21 cellular contexts compared by ENCODE assay signal in the genomic region with DNA sequence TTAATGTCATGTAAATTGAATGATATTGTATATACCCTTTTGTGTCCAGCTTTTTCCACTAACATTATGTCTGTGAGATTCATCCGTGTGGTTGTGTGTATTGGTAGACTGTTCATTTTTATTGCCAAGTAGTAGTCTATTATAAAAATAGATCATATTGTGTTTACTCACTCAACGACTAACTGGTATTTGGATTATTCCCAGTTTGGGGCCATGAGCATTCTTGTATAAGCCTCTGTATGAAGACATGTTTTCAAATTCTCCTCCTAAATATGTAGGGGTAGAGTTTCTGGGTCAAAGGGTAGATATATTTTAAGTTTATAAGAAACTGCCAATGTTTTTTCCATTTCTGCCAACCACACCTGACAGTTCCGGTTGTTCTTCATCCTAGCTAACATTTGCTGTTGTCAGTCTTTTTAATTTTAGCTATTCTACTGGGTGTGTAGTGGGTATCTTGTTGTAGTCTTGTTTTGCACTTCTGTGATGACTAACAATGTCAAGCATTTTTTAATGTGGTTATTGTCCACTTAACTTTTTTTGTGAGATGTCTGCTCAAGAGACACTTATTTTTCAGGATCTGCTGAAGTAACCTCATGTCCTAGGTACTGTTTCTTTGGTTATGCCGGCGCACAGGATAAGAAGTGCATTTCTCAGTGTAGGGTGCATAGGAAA.
DNase-seq lines count a peak whose midpoint lies in the region; ATAC-seq, FAIRE-seq and TF ChIP-seq lines count a peak whose summit lies in the region.
"Had no signal": no experiment of that assay in that cellular context is flagged by ENCODE, and none has a peak within 500 bp of the region (broad histone marks: within the 10 kb centered on the region; RNA-seq: fewer than 3 reads in every experiment).

No MANE protein-coding gene starts in this region.

- peak overlapping the region; percentile 19 for H3K4me2 ChIP-seq in A549

- no peak for TF ChIP-seq POLR2A in A549 (IDR thresholded peaks at IDR 0.05; ENCODE audit: low read length)

- no peaks in the 10 kb centered on the region for H3K27me3 ChIP-seq in bronchial epithelial cell (ENCODE audit: control insufficient read depth, insufficient read depth, low read length)
- H3K27me3 ChIP-seq: right lobe of liver, upper lobe of left lung had no signal

- TF ChIP-seq RAD21 in A549 (conservative IDR thresholded peaks at IDR 0.05 in 1 of 2, IDR thresholded peaks at IDR 0.05 in 1 of 2) = no peak

- 26% methylated on average over 5 of the region's 5 CpGs for WGBS in A549 (ENCODE audit: missing lambda C conversion rate)
- WGBS in mesodermal cell (ENCODE audit: insufficient coverage in 2 of 2), 2 experiments = 83 to 86% methylated on average over 1 to 2 of the region's 5 CpGs

- H3K36me3 ChIP-seq in bronchial epithelial cell (ENCODE audit: control insufficient read depth, insufficient read depth, low read length) = no peaks in the 10 kb centered on the region
- no peaks in the 10 kb centered on the region for H3K36me3 ChIP-seq in mesodermal cell (ENCODE audit: control insufficient read depth, insufficient read depth, low read length)
- H3K36me3 ChIP-seq: right lobe of liver, upper lobe of left lung had no signal

- intact Hi-C loops in activated CD4-positive, alpha-beta T cell treated with anti-CD3 and anti-CD28 coated beads, Interleukin-2, amount 10 ng/mL, durations not matched to agents 24 days and 14 days (cut with micrococcal nuclease) = no loop called here
- intact Hi-C loops in head of caudate nucleus (cut with DNase I) = no loop called here

- H3K4me3 Mint-ChIP-seq in activated CD4-positive, alpha-beta T cell treated with anti-CD3 and anti-CD28 coated beads, Interleukin-2, amount 10 ng/mL, durations not matched to agents 24 days and 14 days = no peak overlapping the region
- H3K4me3 Mint-ChIP-seq in activated T-cell treated with anti-CD3 and anti-CD28 coated beads, Interleukin-2, amount 50 U/mL, for 72 hours = no peak overlapping the region
- H3K4me3 Mint-ChIP-seq: brain, neural crest cell had no signal

- H3K27ac Mint-ChIP-seq in activated CD4-positive, alpha-beta T cell treated with anti-CD3 and anti-CD28 coated beads, Interleukin-2, amount 10 ng/mL, durations not matched to agents 24 days and 14 days = no peak overlapping the region
- no peak overlapping the region for H3K27ac Mint-ChIP-seq in activated T-cell treated with anti-CD3 and anti-CD28 coated beads, Interleukin-2, amount 50 U/mL, for 72 hours

- H3K9me3 ChIP-seq in A549 (no peaks in the 10 kb centered on the region), mesodermal cell (ENCODE audit: control insufficient read depth, low read length) (no peaks in the 10 kb centered on the region)
- H3K9me3 ChIP-seq: Caco-2, right lobe of liver, upper lobe of left lung had no signal

- H3K36me3 Mint-ChIP-seq in activated CD4-positive, alpha-beta T cell treated with anti-CD3 and anti-CD28 coated beads, Interleukin-2, amount 10 ng/mL, durations not matched to agents 24 days and 14 days (ENCODE audit: low read depth) = no peaks in the 10 kb centered on the region
- no peaks in the 10 kb centered on the region for H3K36me3 Mint-ChIP-seq in activated T-cell treated with anti-CD3 and anti-CD28 coated beads, Interleukin-2, amount 50 U/mL, for 72 hours (ENCODE audit: insufficient read depth in 2 of 2)
- H3K36me3 Mint-ChIP-seq: brain had no signal

- peaks cover 4% of the 10 kb centered on the region for H3K27me3 Mint-ChIP-seq in activated CD4-positive, alpha-beta T cell treated with anti-CD3 and anti-CD28 coated beads, Interleukin-2, amount 10 ng/mL, durations not matched to agents 24 days and 14 days
- peaks cover 7% of the 10 kb centered on the region for H3K27me3 Mint-ChIP-seq in activated T-cell treated with anti-CD3 and anti-CD28 coated beads, Interleukin-2, amount 50 U/mL, for 72 hours (ENCODE audit: low read depth)

- H3K4me1 Mint-ChIP-seq in activated CD4-positive, alpha-beta T cell treated with anti-CD3 and anti-CD28 coated beads, Interleukin-2, amount 10 ng/mL, durations not matched to agents 24 days and 14 days = peaks cover 8% of the 10 kb centered on the region
- H3K4me1 Mint-ChIP-seq in activated T-cell treated with anti-CD3 and anti-CD28 coated beads, Interleukin-2, amount 50 U/mL, for 72 hours (ENCODE audit: low read depth) = peaks cover 52% of the 10 kb centered on the region
- H3K4me1 Mint-ChIP-seq: neural crest cell had no signal

- H3K4me1 ChIP-seq in A549 (peaks cover 16% of the 10 kb centered on the region; the same call in 1 of the 3 replicates), mesodermal cell (ENCODE audit: control insufficient read depth, insufficient read depth, low read length, poor library complexity, severe bottlenecking) (peaks cover 11% of the 10 kb centered on the region)
- H3K4me1 ChIP-seq: Caco-2, right lobe of liver, upper lobe of left lung had no signal

- no peak for DNase-seq in A549 (ENCODE audit: low read depth in 1 of 2, low spot score in 1 of 2)
- peak; percentile 14 for DNase-seq in HPDE6-E6E7 (ENCODE audit: extremely low spot score)
- peak; percentile 67 for DNase-seq in bronchial epithelial cell (ENCODE audit: low read depth)
- no peak for DNase-seq in activated CD4-positive, alpha-beta T cell treated with anti-CD3 and anti-CD28 coated beads, Interleukin-2, amount 10 ng/mL, durations not matched to agents 24 days and 14 days
- DNase-seq in activated T-cell treated with anti-CD3 and anti-CD28 coated beads, Interleukin-2, amount 50 U/mL, for 72 hours = no peak
- no peak for DNase-seq in DMS114 treated with DMSO at 0.1 percent for 48 hours (lab: John Stamatoyannopoulos, UW; ENCODE audit: unreplicated experiment)
- no peak for DNase-seq in head of caudate nucleus
- DNase-seq: activated CD4-positive, alpha-beta T cell treated with anti-CD3 and anti-CD28 coated beads for 1 hour; activated naive CD4-positive, alpha-beta T cell; Caco-2; NCI-H146; NCI-H446; right lobe of liver; SIG-M5; stimulated activated CD4-positive, alpha-beta T cell treated with anti-CD3 and anti-CD28 coated beads, Interleukin-4, amount 100 ng/mL, for 1 hour; T-helper 9 cell; upper lobe of left lung had no signal

- H3K27ac ChIP-seq in A549 (peak overlapping the region in 1 of 2 experiments; percentile 61; a peak in 3 of 6 replicates), mesodermal cell (ENCODE audit: low read depth, low read length, severe bottlenecking) (peak overlapping the region; percentile 73)
- H3K27ac ChIP-seq: right lobe of liver, upper lobe of left lung had no signal

- CTCF ChIA-PET in A549 (lab: Yijun Ruan, JAX) = interaction anchor here (0.6 to 1.4 kb wide), 4 partner anchors 12 to 289 kb away, joined by 3 to 5 read pairs (median 4); no protein-coding TSS in a partner anchor

- POLR2A ChIA-PET in A549 (lab: Yijun Ruan, JAX) = interaction anchor here (1.7 kb wide), 1 partner anchor 93 kb away, joined by 9 read pairs; a partner anchor contains a TSS

- H3K4me3 ChIP-seq in A549 (no peak overlapping the region), bronchial epithelial cell (ENCODE audit: low read depth, low read length) (no peak overlapping the region), mesodermal cell (ENCODE audit: extremely low read depth, insufficient read depth, low read length, poor library complexity, severe bottlenecking) (no peak overlapping the region)
- H3K4me3 ChIP-seq: right lobe of liver, upper lobe of left lung had no signal

- ATAC-seq in A549 = peak; percentile 37 to 61; a peak in 4 of 6 replicates
- ATAC-seq in activated T-cell treated with anti-CD3 and anti-CD28 coated beads, Interleukin-2, amount 50 U/mL, for 72 hours (replicated peaks in 1 of 2) = no peak

- H3K9me3 Mint-ChIP-seq in activated CD4-positive, alpha-beta T cell treated with anti-CD3 and anti-CD28 coated beads, Interleukin-2, amount 10 ng/mL, durations not matched to agents 24 days and 14 days = no peaks in the 10 kb centered on the region
- H3K9me3 Mint-ChIP-seq in activated T-cell treated with anti-CD3 and anti-CD28 coated beads, Interleukin-2, amount 50 U/mL, for 72 hours = no peaks in the 10 kb centered on the region
- H3K9me3 Mint-ChIP-seq: brain had no signal

- no peak for TF ChIP-seq EP300 in A549 (IDR thresholded peaks at IDR 0.05)

- no peak for TF ChIP-seq CTCF in A549 (IDR thresholded peaks at IDR 0.05)
- no peak for TF ChIP-seq CTCF in bronchial epithelial cell (IDR thresholded peaks at IDR 0.05; ENCODE audit: insufficient read depth, low read length, severe bottlenecking)

- FAIRE-seq in A549 (lab: Jason Lieb, UNC) (no peak), bronchial epithelial cell (lab: Jason Lieb, UNC) (no peak)
- FAIRE-seq: A204.1 had no signal

TF ChIP-seq in A549, 52 proteins besides CTCF, POLR2A, EP300 and RAD21 (continues in another document):
- TF ChIP-seq CHD2 (IDR thresholded peaks at IDR 0.05; ENCODE audit: low read length, partially characterized antibody) (no peak), BHLHE40 (IDR thresholded peaks at IDR 0.05; ENCODE audit: low read depth, low read length) (no peak), HOXB13 (CRISPR knock-in tag; IDR thresholded peaks at IDR 0.05; ENCODE audit: low read depth) (no peak), GATA3 (IDR thresholded peaks at IDR 0.05; ENCODE audit: borderline replicate concordance) (no peak), HEYL (CRISPR knock-in tag; IDR thresholded peaks at IDR 0.05) (no peak), ZFP36 (IDR thresholded peaks at IDR 0.05; ENCODE audit: borderline replicate concordance, partially characterized antibody) (no peak), ESRRA (IDR thresholded peaks at IDR 0.05; ENCODE audit: borderline replicate concordance, low read length) (no peak), RCOR1 (IDR thresholded peaks at IDR 0.05; ENCODE audit: low read depth, low read length) (no peak), KDM1A (IDR thresholded peaks at IDR 0.05; ENCODE audit: low read depth) (no peak), MYC (IDR thresholded peaks at IDR 0.05; ENCODE audit: borderline replicate concordance, low read length) (no peak), HOXA7 (CRISPR knock-in tag; IDR thresholded peaks at IDR 0.05) (no peak), KDM5A (IDR thresholded peaks at IDR 0.05) (no peak), NR3C1 (IDR thresholded peaks at IDR 0.05) (no peak)
- TF ChIP-seq, protein P1, sequence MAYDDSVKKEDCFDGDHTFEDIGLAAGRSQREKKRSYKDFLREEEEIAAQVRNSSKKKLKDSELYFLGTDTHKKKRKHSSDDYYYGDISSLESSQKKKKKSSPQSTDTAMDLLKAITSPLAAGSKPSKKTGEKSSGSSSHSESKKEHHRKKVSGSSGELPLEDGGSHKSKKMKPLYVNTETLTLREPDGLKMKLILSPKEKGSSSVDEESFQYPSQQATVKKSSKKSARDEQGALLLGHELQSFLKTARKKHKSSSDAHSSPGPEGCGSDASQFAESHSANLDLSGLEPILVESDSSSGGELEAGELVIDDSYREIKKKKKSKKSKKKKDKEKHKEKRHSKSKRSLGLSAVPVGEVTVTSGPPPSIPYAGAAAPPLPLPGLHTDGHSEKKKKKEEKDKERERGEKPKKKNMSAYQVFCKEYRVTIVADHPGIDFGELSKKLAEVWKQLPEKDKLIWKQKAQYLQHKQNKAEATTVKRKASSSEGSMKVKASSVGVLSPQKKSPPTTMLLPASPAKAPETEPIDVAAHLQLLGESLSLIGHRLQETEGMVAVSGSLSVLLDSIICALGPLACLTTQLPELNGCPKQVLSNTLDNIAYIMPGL (CRISPR knock-in tag; IDR thresholded peaks at IDR 0.05; ENCODE audit: borderline replicate concordance) = no peak

Comparison
In these comparisons a context has a peak if more than half of its experiments do, and no peak if none do; other contexts are left out.
1. ATAC-seq: peak in A549 (2 of 2); none in activated T-cell treated with anti-CD3 and anti-CD28 coated beads, Interleukin-2, amount 50 U/mL, for 72 hours (0 of 2).
2. DNase-seq: peak in HPDE6-E6E7 (single experiment) and bronchial epithelial cell (single experiment); none in A549 (0 of 2), activated CD4-positive, alpha-beta T cell treated with anti-CD3 and anti-CD28 coated beads, Interleukin-2, amount 10 ng/mL, durations not matched to agents 24 days and 14 days (single experiment), activated T-cell treated with anti-CD3 and anti-CD28 coated beads, Interleukin-2, amount 50 U/mL, for 72 hours (0 of 2), DMS114 treated with DMSO at 0.1 percent for 48 hours (single experiment) and head of caudate nucleus (0 of 42).